ENCODE assay signal across 8 cellular contexts in genomic region chr6:90285611-90286381, GRCh38. TPM values are rescaled to one million over a fixed set of nuclear protein-coding genes. Genes with fewer than 3 reads are reported as not detected.
DNase-seq lines count a peak whose midpoint lies in the region; ATAC-seq and TF ChIP-seq lines count a peak whose summit lies in the region.

No MANE protein-coding gene starts in this region.

- peaks cover 16% of the 10 kb centered on the region for H3K4me1 ChIP-seq in endodermal cell (ENCODE audit: control insufficient read depth, insufficient read depth, low read length)
- H3K4me1 ChIP-seq in mesendoderm (ENCODE audit: control insufficient read depth, low read depth, low read length), result no peaks in the 10 kb centered on the region
- peaks cover 4 to 23% (median 17%) of the 10 kb centered on the region in 5 donors for H3K4me1 ChIP-seq in subcutaneous abdominal adipose tissue (ENCODE audit: control insufficient read depth in 5 of 5, insufficient read depth in 5 of 5, low read length in 5 of 5)

- H3K27ac ChIP-seq in endodermal cell (ENCODE audit: low read depth, low read length) (peak overlapping the region; percentile 52), mesendoderm (ENCODE audit: low read depth, low read length) (no peak overlapping the region), subcutaneous abdominal adipose tissue (ENCODE audit: low read depth, low read length) (no peak overlapping the region)

- peaks cover 2% of the 10 kb centered on the region for H3K27me3 Mint-ChIP-seq in endodermal cell (ENCODE audit: insufficient read depth)

- 38 to 47% methylated on average over 2 to 9 of the region's 9 CpGs for WGBS in endodermal cell (ENCODE audit: insufficient coverage in 1 of 2, insufficient read length in 1 of 2), 2 experiments
- WGBS in mesendoderm (ENCODE audit: extremely low coverage, insufficient coverage, low lambda C conversion rate), result no CpG with 5 or more reads among the region's 9 CpGs

- H3K36me3 Mint-ChIP-seq in endodermal cell (ENCODE audit: low read depth), result peaks cover 17% of the 10 kb centered on the region

- no peaks in the 10 kb centered on the region for H3K79me1 ChIP-seq in mesendoderm (ENCODE audit: low read length)

- peaks cover 2% of the 10 kb centered on the region for H3K9me3 Mint-ChIP-seq in endodermal cell

- no peak overlapping the region for H4K5ac ChIP-seq in mesendoderm (ENCODE audit: low read length)

- H3K27ac Mint-ChIP-seq in endodermal cell, result peak overlapping the region; percentile 84

- H3K27me3 ChIP-seq in endodermal cell (ENCODE audit: control insufficient read depth, insufficient read depth, low read length, poor library complexity, severe bottlenecking) (no peaks in the 10 kb centered on the region), mesendoderm (ENCODE audit: insufficient read depth, low read length, poor library complexity) (no peaks in the 10 kb centered on the region), subcutaneous abdominal adipose tissue (ENCODE audit: control insufficient read depth in 5 of 5, insufficient read depth in 4 of 5, low read length in 5 of 5) (peaks cover 0 to 4% (median 0%) of the 10 kb centered on the region in 5 donors)

- no peak overlapping the region for H2BK120ac ChIP-seq in mesendoderm (ENCODE audit: low read depth, low read length)

- H3K79me2 ChIP-seq in mesendoderm (ENCODE audit: control insufficient read depth, insufficient read depth, low read length), result no peaks in the 10 kb centered on the region

- no peak overlapping the region for H3K18ac ChIP-seq in mesendoderm (ENCODE audit: low read length)

- no peak overlapping the region for H3K4me2 ChIP-seq in mesendoderm (ENCODE audit: low read length)

- H4K8ac ChIP-seq in mesendoderm (ENCODE audit: low read depth, low read length), result no peak overlapping the region

- no peak overlapping the region for H2BK15ac ChIP-seq in mesendoderm (replicated peaks; ENCODE audit: low read depth)

- H3K9me3 ChIP-seq in endodermal cell (ENCODE audit: control insufficient read depth, low read length) (peaks cover 14% of the 10 kb centered on the region), subcutaneous abdominal adipose tissue (ENCODE audit: control insufficient read depth in 5 of 5, low read length in 5 of 5) (peaks cover 0 to 7% (median 4%) of the 10 kb centered on the region in 5 donors)

- H3K4me3 Mint-ChIP-seq in endodermal cell, result no peak overlapping the region

- H3K4me3 ChIP-seq in endodermal cell (ENCODE audit: low read length), result no peak overlapping the region
- no peak overlapping the region for H3K4me3 ChIP-seq in mesendoderm (ENCODE audit: low read length)
- H3K4me3 ChIP-seq in subcutaneous abdominal adipose tissue (ENCODE audit: low read depth in 1 of 5, low read length in 5 of 5), result peak overlapping the region in 4 of 5 donors; percentile 30 to 67 (median 51)

- no peak overlapping the region for H3K23ac ChIP-seq in mesendoderm (ENCODE audit: low read length)

- no peak overlapping the region for H3K4ac ChIP-seq in mesendoderm (ENCODE audit: low read depth, low read length)

- H3K9ac ChIP-seq in endodermal cell (ENCODE audit: extremely low read depth, low read length, poor library complexity, severe bottlenecking) (no peak overlapping the region), mesendoderm (ENCODE audit: low read length) (no peak overlapping the region), subcutaneous abdominal adipose tissue (ENCODE audit: low read length in 5 of 5) (no peak overlapping the region)

- in situ Hi-C loops in ACHN (cut with HindIII; ENCODE audit: low pct_ligation_motif_present, low pct_unique_long_range_greater_than_20kb, low sequenced_read_pairs), result no loop called here

- peak overlapping the region; percentile 27 for H3K56ac ChIP-seq in mesendoderm (ENCODE audit: low read length)

- H2BK5ac ChIP-seq in mesendoderm (ENCODE audit: low read length), result no peak overlapping the region

- no peak overlapping the region for H2AK5ac ChIP-seq in mesendoderm (ENCODE audit: low read length)

- DNase-seq in ACHN, result peak; percentile 80
- peak; percentile 71 for DNase-seq in NCI-H2227 (lab: John Stamatoyannopoulos, UW; ENCODE audit: unreplicated experiment)
- peak; percentile 48 for DNase-seq in activated CD4-positive, alpha-beta T cell treated with anti-CD3 and anti-CD28 coated beads, Interleukin-2, amount 50 U/mL, for 1 hour
- peak; percentile 89 for DNase-seq in endodermal cell
- peak; percentile 93 for DNase-seq in mesendoderm

- TF ChIP-seq CTCF in endodermal cell (conservative IDR thresholded peaks at IDR 0.05), result no peak

- H3K4me1 Mint-ChIP-seq in endodermal cell, result peaks cover 52% of the 10 kb centered on the region

- ATAC-seq in GM18508 (IDR thresholded peaks at IDR 0.05; ENCODE audit: insufficient read depth, unreplicated experiment), result peak; percentile 61
- peak; percentile 75 for ATAC-seq in HG02943 (IDR thresholded peaks at IDR 0.05; ENCODE audit: low read depth, unreplicated experiment)

- H3K36me3 ChIP-seq in endodermal cell (ENCODE audit: control insufficient read depth, insufficient read depth, low read length) (peaks cover 8% of the 10 kb centered on the region), mesendoderm (ENCODE audit: control insufficient read depth, insufficient read depth, low read length) (no peaks in the 10 kb centered on the region), subcutaneous abdominal adipose tissue (ENCODE audit: control insufficient read depth in 5 of 5, insufficient read depth in 5 of 5, low read length in 5 of 5) (no peaks in the 10 kb centered on the region)

RNA-seq across cellular contexts. Expression of gene BACH2, which starts 10.8 kb away (rescaled TPM):
- total RNA-seq in endodermal cell, result 10 to 100 TPM; 11.0 to 22.3 TPM
- 11.1 TPM for polyA plus RNA-seq in endodermal cell (2013, experiment 1 of 2)
- 10.0 TPM for polyA plus RNA-seq in endodermal cell (2013, experiment 2 of 2)
- polyA plus RNA-seq in mesendoderm (2013, experiment 1 of 2), result 1.8 TPM
- 2.1 TPM for polyA plus RNA-seq in mesendoderm (2013, experiment 2 of 2)

Comparison
In these comparisons a context has a peak if more than half of its experiments do, and no peak if none do; other contexts are left out.
1. H3K4me3 ChIP-seq: peak in subcutaneous abdominal adipose tissue (4 of 5); none in endodermal cell (single experiment) and mesendoderm (single experiment).
2. Peak in every context shown above with its lines, with median percentiles within 50 percentile points of each other: DNase-seq.